In genomic region chr11:16613401-16614381, GRCh38 we compare ENCODE assay signal across 8 cellular contexts.
DNase-seq lines count a peak whose midpoint lies in the region; ATAC-seq, FAIRE-seq and TF ChIP-seq lines count a peak whose summit lies in the region.

No MANE protein-coding gene starts in this region.

- no peak overlapping the region for H3K27ac ChIP-seq in Karpas-422 (ENCODE audit: low read length)
- no peak overlapping the region for H3K27ac ChIP-seq in Panc1 (ENCODE audit: low read length)
- no peak overlapping the region for H3K27ac ChIP-seq in neutrophil
- H3K27ac ChIP-seq in tibial artery = peak overlapping the region; percentile 75 to 78

- no peaks in the 10 kb centered on the region for H3K9me3 Mint-ChIP-seq in activated naive CD4-positive, alpha-beta T cell treated with anti-CD3 and anti-CD28 coated beads, Interleukin-2, amount 10 ng/mL, durations not matched to agents 7 days and 5 days

- H3K36me3 ChIP-seq in Karpas-422 (ENCODE audit: insufficient read depth, low read length) (no peaks in the 10 kb centered on the region), Panc1 (ENCODE audit: control insufficient read depth, insufficient read depth, low read length) (no peaks in the 10 kb centered on the region), neutrophil (no peaks in the 10 kb centered on the region), tibial artery (no peaks in the 10 kb centered on the region)

- H3K4me2 ChIP-seq in Karpas-422 (ENCODE audit: low read depth, low read length, poor library complexity, severe bottlenecking) = no peak overlapping the region

- peaks cover 4% of the 10 kb centered on the region for H3K36me3 Mint-ChIP-seq in activated naive CD4-positive, alpha-beta T cell treated with anti-CD3 and anti-CD28 coated beads, Interleukin-2, amount 10 ng/mL, durations not matched to agents 7 days and 5 days

- no peak overlapping the region for H2AFZ ChIP-seq in Karpas-422 (ENCODE audit: low read length)

- intact Hi-C loops in Panc1 (cut with micrococcal nuclease; ENCODE audit: unreplicated experiment) (loop anchor here (5.0 kb wide), 3 partner anchors 791 to 1286 kb away; no protein-coding TSS in a partner anchor), tibial artery (cut with DNase I; ENCODE audit: low total_unique reads) (loop anchor here (5.0 to 10.0 kb wide), 2 partner anchors 711 to 1499 kb away; partner anchors contain the start of gene INSC)

- H3K4me1 Mint-ChIP-seq in activated naive CD4-positive, alpha-beta T cell treated with anti-CD3 and anti-CD28 coated beads, Interleukin-2, amount 10 ng/mL, durations not matched to agents 7 days and 5 days = peaks cover 17% of the 10 kb centered on the region

- H3K9me3 ChIP-seq in Karpas-422 (ENCODE audit: low read length) = no peaks in the 10 kb centered on the region
- H3K9me3 ChIP-seq in Panc1 (ENCODE audit: control insufficient read depth, insufficient read depth, low read depth, low read length) = no peaks in the 10 kb centered on the region
- H3K9me3 ChIP-seq in neutrophil = no peaks in the 10 kb centered on the region
- H3K9me3 ChIP-seq in tibial artery = no peaks in the 10 kb centered on the region

- H3K9me2 ChIP-seq in Karpas-422 (replicated peaks; ENCODE audit: insufficient read depth, low read length) = no peaks in the 10 kb centered on the region

- H3K27me3 Mint-ChIP-seq in activated naive CD4-positive, alpha-beta T cell treated with anti-CD3 and anti-CD28 coated beads, Interleukin-2, amount 10 ng/mL, durations not matched to agents 7 days and 5 days = no peaks in the 10 kb centered on the region

- CTCF ChIA-PET in Panc1 (lab: Charles Lee) = interaction anchor here (0.6 to 1.8 kb wide), 5 partner anchors 7 to 963 kb away, joined by 3 to 7 read pairs (median 4); no protein-coding TSS in a partner anchor
- CTCF ChIA-PET in activated naive CD4-positive, alpha-beta T cell treated with anti-CD3 and anti-CD28 coated beads, Interleukin-2, amount 10 ng/mL, durations not matched to agents 7 days and 5 days (lab: Charles Lee) = interaction anchor here (0.6 to 2.2 kb wide), 14 partner anchors 7 to 965 kb away, joined by 3 to 18 read pairs (median 3); no protein-coding TSS in a partner anchor

- peak overlapping the region; percentile 19 for H3K27ac Mint-ChIP-seq in activated naive CD4-positive, alpha-beta T cell treated with anti-CD3 and anti-CD28 coated beads, Interleukin-2, amount 10 ng/mL, durations not matched to agents 7 days and 5 days

- H3K27me3 ChIP-seq in Karpas-422 (ENCODE audit: low read length) = no peaks in the 10 kb centered on the region
- peaks cover 50% of the 10 kb centered on the region for H3K27me3 ChIP-seq in Panc1 (ENCODE audit: control insufficient read depth, insufficient read depth, low read length)
- H3K27me3 ChIP-seq in neutrophil = peaks cover 100% of the 10 kb centered on the region
- peaks cover 0 to 3% of the 10 kb centered on the region in 2 donors for H3K27me3 ChIP-seq in tibial artery

- no peak for TF ChIP-seq POLR2A in H54 (IDR thresholded peaks at IDR 0.05; ENCODE audit: low read depth, low read length)

- no peak overlapping the region for H3K9ac ChIP-seq in Karpas-422 (ENCODE audit: low read length)

- peak; percentile 99 for ATAC-seq in Panc1

- no peaks in the 10 kb centered on the region for H4K20me1 ChIP-seq in Karpas-422 (ENCODE audit: insufficient read depth, low read depth, low read length)

- no peaks in the 10 kb centered on the region for H3K79me2 ChIP-seq in Karpas-422 (ENCODE audit: low read length)

- H3K4me3 ChIP-seq in Karpas-422 (ENCODE audit: low read length) (no peak overlapping the region), Panc1 (ENCODE audit: low read depth in 2 of 2, low read length in 2 of 2) (peak overlapping the region; percentile 27 to 46), neutrophil (ENCODE audit: low read depth in 1 of 2, low read length in 1 of 2) (peak overlapping the region in 1 of 2 experiments; percentile 7), tibial artery (peak overlapping the region; percentile 59 to 78)

- BruUV-seq in Panc1 (replicated peaks; lab: Mats Ljungman, UMichigan) = no TSS peak

- POLR2A ChIA-PET in Panc1 (lab: Charles Lee) = no interaction called here

- peak; percentile 82 for DNase-seq in G401 (ENCODE audit: low spot score)
- peak; percentile 71 for DNase-seq in H54 (ENCODE audit: insufficient read length, low spot score)
- DNase-seq in Karpas-422 = peak; percentile 82
- DNase-seq in Panc1 (ENCODE audit: low read depth, low spot score) = peak; percentile 41
- DNase-seq in activated naive CD4-positive, alpha-beta T cell treated with anti-CD3 and anti-CD28 coated beads, Interleukin-2, amount 10 ng/mL, durations not matched to agents 7 days and 5 days = peak; percentile 75
- DNase-seq in globus pallidus (ENCODE audit: low spot score) = peak; percentile 90
- DNase-seq in tibial artery = peak; percentile 88 to 93

- no peaks in the 10 kb centered on the region for H3K4me1 ChIP-seq in Karpas-422 (ENCODE audit: low read length)
- H3K4me1 ChIP-seq in Panc1 (ENCODE audit: control insufficient read depth, insufficient read depth, low read length) = peaks cover 12% of the 10 kb centered on the region
- peaks cover 9 to 14% of the 10 kb centered on the region in 2 experiments for H3K4me1 ChIP-seq in neutrophil (ENCODE audit: control insufficient read depth in 1 of 2, insufficient read depth in 1 of 2, low read depth in 1 of 2, low read length in 1 of 2)
- peaks cover 0 to 14% (median 9%) of the 10 kb centered on the region in 4 donors for H3K4me1 ChIP-seq in tibial artery

- TF ChIP-seq CTCF in Panc1 (IDR thresholded peaks at IDR 0.05) = peak; percentile 92
- TF ChIP-seq CTCF in neutrophil (IDR thresholded peaks at IDR 0.05) = peak; percentile 64
- peak; percentile 86 to 93 for TF ChIP-seq CTCF in tibial artery (IDR thresholded peaks at IDR 0.05)

- peak; percentile 61 for FAIRE-seq in H54 (lab: Jason Lieb, UNC)

- H3K4me3 Mint-ChIP-seq in activated naive CD4-positive, alpha-beta T cell treated with anti-CD3 and anti-CD28 coated beads, Interleukin-2, amount 10 ng/mL, durations not matched to agents 7 days and 5 days = peak overlapping the region; percentile 38

- in situ Hi-C loops in G401 (cut with HindIII; ENCODE audit: low sequenced_read_pairs) (no loop called here), Panc1 (cut with HindIII; ENCODE audit: low pct_unique_long_range_greater_than_20kb, low sequenced_read_pairs) (no loop called here)

Comparison
In these comparisons a context has a peak if more than half of its experiments do, and no peak if none do; other contexts are left out.
1. H3K27ac ChIP-seq: peak in tibial artery (2 of 2); none in Karpas-422 (single experiment), Panc1 (single experiment) and neutrophil (single experiment).
2. Peak in every context shown above with its lines, with median percentiles within 50 percentile points of each other: DNase-seq and CTCF ChIP-seq.